In the genomic region with DNA sequence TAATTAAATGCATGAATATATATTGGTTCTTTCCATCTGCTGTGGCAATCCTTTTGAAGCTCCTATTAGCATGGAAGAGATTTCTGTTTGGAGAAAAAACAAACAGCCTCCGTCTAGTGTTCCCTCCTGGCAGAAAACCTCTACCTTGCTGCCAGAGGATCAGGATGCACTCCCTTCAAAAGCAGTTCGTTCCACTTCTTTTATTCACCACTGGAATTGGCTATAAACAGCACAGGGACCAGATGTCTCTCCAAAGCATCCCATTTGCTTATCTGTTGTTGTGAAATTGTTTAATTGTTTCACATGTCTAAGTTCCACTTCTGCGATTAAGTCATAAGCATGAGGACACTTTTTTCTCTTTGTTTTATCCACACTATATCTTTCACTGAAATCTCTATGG, we compare ENCODE assay signal across 19 cellular contexts.
A peak's percentile ranks its signal among the peaks of the same experiment; 100 is the strongest.
DNase-seq lines count a peak whose midpoint lies in the region; ATAC-seq and TF ChIP-seq lines count a peak whose summit lies in the region.
"Had no signal": no experiment of that assay in that cellular context is flagged by ENCODE, and none has a peak within 500 bp of the region (broad histone marks: within the 10 kb centered on the region; RNA-seq: fewer than 3 reads in every experiment).

No MANE protein-coding gene starts in this region.

- H2BK120ac ChIP-seq in IMR-90 (ENCODE audit: low read depth, low read length): no peak overlapping the region

- 0 out of 2 replicates have a peak overlapping the region, but pooled peaks have one; percentile 13 for H3K23ac ChIP-seq in IMR-90 (ENCODE audit: low read depth, low read length)

- H4K91ac ChIP-seq in IMR-90 (ENCODE audit: insufficient read depth, low read depth, low read length): no peak overlapping the region

- H3K79me1 ChIP-seq in IMR-90 (ENCODE audit: low read depth in 1 of 2, low read length in 2 of 2): peaks cover 0 to 3% of the 10 kb centered on the region in 2 experiments; a peak in 1 of 4 replicates

- H3K4me1 ChIP-seq in IMR-90 (ENCODE audit: control insufficient read depth, insufficient read depth, low read length) (peaks cover 10% of the 10 kb centered on the region), tibial artery (no peaks in the 10 kb centered on the region)
- H3K4me1 ChIP-seq: ascending aorta, BE2C, pancreas had no signal

- H3K14ac ChIP-seq in IMR-90 (replicated peaks; ENCODE audit: low read depth, low read length): no peak overlapping the region

- no peak overlapping the region for H3K56ac ChIP-seq in IMR-90 (ENCODE audit: extremely low read depth, insufficient read depth, low read length)

- POLR2A ChIA-PET in IMR-90 (lab: Charles Lee; ENCODE audit: unreplicated experiment): no interaction called here

- H2BK5ac ChIP-seq in IMR-90 (ENCODE audit: low read depth, low read length, poor library complexity, severe bottlenecking): no peak overlapping the region

- H2AK9ac ChIP-seq in IMR-90 (replicated peaks; ENCODE audit: low read depth, low read length, poor library complexity): no peak overlapping the region

- peaks cover 5% of the 10 kb centered on the region; the same call in 1 of the 2 replicates for H3K9me1 ChIP-seq in IMR-90 (ENCODE audit: insufficient read depth, low read length)

- H2AK5ac ChIP-seq in IMR-90 (ENCODE audit: low read depth, low read length): no peak overlapping the region

- H3K4ac ChIP-seq in IMR-90 (ENCODE audit: low read depth, low read length): no peak overlapping the region

- intact Hi-C loops in IMR-90 (cut with micrococcal nuclease): no loop called here
- intact Hi-C loops in tibial artery (cut with DNase I; ENCODE audit: low total_unique reads): no loop called here

- in situ Hi-C loops in IMR-90 (cut with MboI; ENCODE audit: low sequenced_read_pairs): no loop called here
- in situ Hi-C loops in ACHN (cut with HindIII; ENCODE audit: low pct_ligation_motif_present, low pct_unique_long_range_greater_than_20kb, low sequenced_read_pairs): no loop called here

- no peak overlapping the region for H3K18ac ChIP-seq in IMR-90 (ENCODE audit: low read depth, low read length)

- no CpG with 5 or more reads among the region's 3 CpGs for WGBS in IMR-90 (ENCODE audit: extremely low coverage in 2 of 2, insufficient read length in 1 of 2), 2 experiments

- no peak overlapping the region for H3K9ac ChIP-seq in IMR-90 (ENCODE audit: low read depth, low read length)

- ATAC-seq in IMR-90 (ENCODE audit: low read depth): peak; percentile 52
- no peak for ATAC-seq in HG02798 (IDR thresholded peaks at IDR 0.05; ENCODE audit: poor library complexity, unreplicated experiment)
- ATAC-seq: activated CD4-positive, alpha-beta T cell treated with anti-CD3 and anti-CD28 coated beads for 36 hours; activated naive CD4-positive, alpha-beta T cell treated with anti-CD3 and anti-CD28 coated beads, Interleukin-2, amount 50 U/mL, for 72 hours; left lobe of liver; natural killer cell treated with Interleukin-12 subunit alpha and Interleukin-12 subunit beta and Interleukin-15 and Interleukin-18, amount 100 ng/mL, for 72 hours; pancreas had no signal

- H2AFZ ChIP-seq in IMR-90 (replicated peaks; ENCODE audit: low read length, poor library complexity): no peak overlapping the region

- peaks cover 2% of the 10 kb centered on the region; the same call in 1 of the 2 replicates for H3K9me3 ChIP-seq in IMR-90 (ENCODE audit: control insufficient read depth, insufficient read depth, low read length)
- no peaks in the 10 kb centered on the region for H3K9me3 ChIP-seq in tibial artery
- H3K9me3 ChIP-seq: ascending aorta, BE2C, pancreas had no signal

- H2BK15ac ChIP-seq in IMR-90 (ENCODE audit: low read depth, low read length): no peak overlapping the region

- no peak overlapping the region for H3K4me3 ChIP-seq in IMR-90 (ENCODE audit: insufficient read depth, low read depth, low read length)
- H3K4me3 ChIP-seq in foreskin fibroblast (ENCODE audit: low read depth in 1 of 2, low read length in 2 of 2): no peak overlapping the region
- no peak overlapping the region for H3K4me3 ChIP-seq in tibial artery
- H3K4me3 ChIP-seq: ascending aorta, pancreas had no signal

- H2BK20ac ChIP-seq in IMR-90 (ENCODE audit: low read depth, low read length): no peak overlapping the region; the same call in 1 of the 2 replicates

- H4K20me1 ChIP-seq in IMR-90 (ENCODE audit: insufficient read depth, low read length): no peaks in the 10 kb centered on the region

- DNase-seq in IMR-90 (peak; percentile 79), amniotic epithelial cell (ENCODE audit: low read depth) (peak; percentile 43), foreskin fibroblast (peak; percentile 54 to 64), tibial artery (peak; percentile 40 to 69), DMS79 treated with DMSO at 0.1 percent for 48 hours (lab: John Stamatoyannopoulos, UW) (no peak), ACHN (no peak)
- DNase-seq: activated CD4-positive, alpha-beta T cell treated with anti-CD3 and anti-CD28 coated beads for 36 hours; BE2C; DND-41; glutamatergic neuron; NCI-H1048; NCI-H1930; pancreas; substantia nigra had no signal

- dilution Hi-C loops in IMR-90 (cut with HindIII; ENCODE audit: low sequenced_read_pairs, unreplicated experiment): no loop called here

- TF ChIP-seq CTCF in IMR-90 (conservative IDR thresholded peaks at IDR 0.05; ENCODE audit: low read depth, low read length) (no peak), foreskin fibroblast (IDR thresholded peaks at IDR 0.05; ENCODE audit: low read depth, low read length) (no peak), tibial artery (IDR thresholded peaks at IDR 0.05) (no peak)

- H3K36me3 ChIP-seq in IMR-90 (ENCODE audit: control insufficient read depth, insufficient read depth, low read length) (no peaks in the 10 kb centered on the region), tibial artery (no peaks in the 10 kb centered on the region)
- H3K36me3 ChIP-seq: ascending aorta, BE2C, pancreas had no signal

- H3K27me3 ChIP-seq in IMR-90 (ENCODE audit: control insufficient read depth, insufficient read depth, low read length) (no peaks in the 10 kb centered on the region), tibial artery (no peaks in the 10 kb centered on the region)
- H3K27me3 ChIP-seq: ascending aorta, BE2C, pancreas had no signal

- H3K4me2 ChIP-seq in IMR-90 (ENCODE audit: low read depth, low read length): no peak overlapping the region

- no TSS peak for BruUV-seq in IMR-90 (replicated peaks; lab: Mats Ljungman, UMichigan)

- no peak overlapping the region for H3K27ac ChIP-seq in IMR-90 (ENCODE audit: insufficient read depth, low read length)
- H3K27ac ChIP-seq in tibial artery: no peak overlapping the region
- H3K27ac ChIP-seq: ascending aorta, pancreas had no signal

- no peak overlapping the region for H4K5ac ChIP-seq in IMR-90 (ENCODE audit: low read depth, low read length)

- no peak overlapping the region for H4K8ac ChIP-seq in IMR-90 (ENCODE audit: low read depth in 2 of 2, low read length in 2 of 2)

- TF ChIP-seq RAD21 in IMR-90 (IDR thresholded peaks at IDR 0.05; ENCODE audit: low read length): no peak

- TF ChIP-seq POLR2A in IMR-90 (IDR thresholded peaks at IDR 0.05; ENCODE audit: low read depth, low read length): no peak

- CTCF ChIA-PET in IMR-90 (lab: Yijun Ruan, JAX): no interaction called here

TF ChIP-seq in IMR-90, 13 proteins besides CTCF, POLR2A, EP300 and RAD21:
- TF ChIP-seq MAZ (IDR thresholded peaks at IDR 0.05; ENCODE audit: borderline replicate concordance, low read depth, low read length) (no peak), RCOR1 (IDR thresholded peaks at IDR 0.05; ENCODE audit: insufficient replicate concordance, low read length) (no peak), CEBPB (IDR thresholded peaks at IDR 0.05; ENCODE audit: low read depth, low read length) (no peak), SMC3 (IDR thresholded peaks at IDR 0.05; ENCODE audit: low read depth, low read length) (no peak), MAFK (IDR thresholded peaks at IDR 0.05; ENCODE audit: low read depth, low read length) (no peak), MXI1 (IDR thresholded peaks at IDR 0.05; ENCODE audit: borderline replicate concordance, low read depth, low read length) (no peak), RFX5 (IDR thresholded peaks at IDR 0.05; ENCODE audit: low read depth, low read length) (no peak), NFE2L2 (IDR thresholded peaks at IDR 0.05; ENCODE audit: low read depth, low read length) (no peak)

Comparison
In these comparisons a context has a peak if more than half of its experiments do, and no peak if none do; other contexts are left out.
1. DNase-seq: peak in IMR-90 (single experiment), amniotic epithelial cell (single experiment), foreskin fibroblast (2 of 2) and tibial artery (2 of 2); none in DMS79 treated with DMSO at 0.1 percent for 48 hours (single experiment) and ACHN (single experiment).